Comparison of ENCODE assay signal across 19 cellular contexts in genomic region chr9:77808750-77809079, GRCh38.
DNase-seq lines count a peak whose midpoint lies in the region; ATAC-seq and TF ChIP-seq lines count a peak whose summit lies in the region.
"Had no signal": no experiment of that assay in that cellular context is flagged by ENCODE, and none has a peak within 500 bp of the region (broad histone marks: within the 10 kb centered on the region; RNA-seq: fewer than 3 reads in every experiment).

No MANE protein-coding gene starts in this region.

- peak overlapping the region; percentile 78 for H3K27ac Mint-ChIP-seq in activated naive CD4-positive, alpha-beta T cell treated with anti-CD3 and anti-CD28 coated beads, Interleukin-2, amount 10 ng/mL, durations not matched to agents 7 days and 5 days
- no peak overlapping the region for H3K27ac Mint-ChIP-seq in activated naive CD4-positive, alpha-beta T cell treated with anti-CD3 and anti-CD28 coated beads for 36 hours
- H3K27ac Mint-ChIP-seq: nephron; stimulated activated naive CD8-positive, alpha-beta T cell treated with anti-CD3 and anti-CD28 coated beads, Interleukin-15, amount 100 ng/mL, for 72 hours had no signal

- intact Hi-C loops in activated naive CD4-positive, alpha-beta T cell treated with anti-CD3 and anti-CD28 coated beads for 36 hours (cut with micrococcal nuclease) = no loop called here
- intact Hi-C loops in mammary epithelial cell (cut with micrococcal nuclease) = loop anchor here (10.0 kb wide), 1 partner anchor 226 kb away; the partner anchor contains the start of gene GNAQ
- intact Hi-C loops in transverse colon (cut with DNase I; ENCODE audit: low total_unique reads) = no loop called here

- dilution Hi-C loops in mammary epithelial cell (cut with HindIII; ENCODE audit: low sequenced_read_pairs) = no loop called here

- no peaks in the 10 kb centered on the region for H3K9me3 Mint-ChIP-seq in activated naive CD4-positive, alpha-beta T cell treated with anti-CD3 and anti-CD28 coated beads, Interleukin-2, amount 10 ng/mL, durations not matched to agents 7 days and 5 days
- H3K9me3 Mint-ChIP-seq in activated naive CD4-positive, alpha-beta T cell treated with anti-CD3 and anti-CD28 coated beads for 36 hours = no peaks in the 10 kb centered on the region
- H3K9me3 Mint-ChIP-seq: nephron; stimulated activated naive CD8-positive, alpha-beta T cell treated with anti-CD3 and anti-CD28 coated beads, Interleukin-15, amount 100 ng/mL, for 72 hours had no signal

- H3K79me2 ChIP-seq in mammary epithelial cell (ENCODE audit: insufficient read depth, low read length) = peaks cover 17% of the 10 kb centered on the region

- H3K27me3 ChIP-seq in mammary epithelial cell (ENCODE audit: insufficient read depth, low read length) (no peaks in the 10 kb centered on the region), transverse colon (no peaks in the 10 kb centered on the region)
- H3K27me3 ChIP-seq: MG63, Peyer's patch, spleen had no signal

- no TSS peak for BruUV-seq in mammary epithelial cell (replicated peaks; lab: Mats Ljungman, UMichigan)

- H3K36me3 Mint-ChIP-seq in activated naive CD4-positive, alpha-beta T cell treated with anti-CD3 and anti-CD28 coated beads, Interleukin-2, amount 10 ng/mL, durations not matched to agents 7 days and 5 days = peaks cover 46% of the 10 kb centered on the region
- peaks cover 27% of the 10 kb centered on the region for H3K36me3 Mint-ChIP-seq in activated naive CD4-positive, alpha-beta T cell treated with anti-CD3 and anti-CD28 coated beads for 36 hours (ENCODE audit: low read depth)

- TF ChIP-seq CTCF in NB4 (IDR thresholded peaks at IDR 0.05; ENCODE audit: low read depth, low read length) (no peak), mammary epithelial cell (conservative IDR thresholded peaks at IDR 0.05 in 1 of 2, IDR thresholded peaks at IDR 0.05 in 1 of 2; ENCODE audit: extremely low read depth in 1 of 2, insufficient read depth in 1 of 2, low read depth in 1 of 2, low read length in 2 of 2) (no peak), transverse colon (IDR thresholded peaks at IDR 0.05) (no peak)

- WGBS in mammary epithelial cell (ENCODE audit: low coverage, missing lambda C conversion rate) = 55% methylated on average over 2 of the region's 2 CpGs
- 38 to 69% methylated on average over 2 of the region's 2 CpGs for WGBS in transverse colon (ENCODE audit: low coverage in 1 of 2), 2 donors

- H3K4me1 Mint-ChIP-seq in activated naive CD4-positive, alpha-beta T cell treated with anti-CD3 and anti-CD28 coated beads, Interleukin-2, amount 10 ng/mL, durations not matched to agents 7 days and 5 days = peaks cover 21% of the 10 kb centered on the region
- peaks cover 22% of the 10 kb centered on the region for H3K4me1 Mint-ChIP-seq in activated naive CD4-positive, alpha-beta T cell treated with anti-CD3 and anti-CD28 coated beads for 36 hours (ENCODE audit: low read depth)

- no peaks in the 10 kb centered on the region for H3K27me3 Mint-ChIP-seq in activated naive CD4-positive, alpha-beta T cell treated with anti-CD3 and anti-CD28 coated beads, Interleukin-2, amount 10 ng/mL, durations not matched to agents 7 days and 5 days
- no peaks in the 10 kb centered on the region for H3K27me3 Mint-ChIP-seq in activated naive CD4-positive, alpha-beta T cell treated with anti-CD3 and anti-CD28 coated beads for 36 hours (ENCODE audit: low read depth)
- H3K27me3 Mint-ChIP-seq: progenitor cell of endocrine pancreas; stimulated activated naive CD8-positive, alpha-beta T cell treated with anti-CD3 and anti-CD28 coated beads, Interleukin-15, amount 100 ng/mL, for 72 hours had no signal

- DNase-seq in activated naive CD4-positive, alpha-beta T cell treated with anti-CD3 and anti-CD28 coated beads, Interleukin-2, amount 10 ng/mL, durations not matched to agents 7 days and 5 days = no peak
- no peak for DNase-seq in activated naive CD4-positive, alpha-beta T cell treated with anti-CD3 and anti-CD28 coated beads for 36 hours
- DNase-seq in NB4 (ENCODE audit: low read depth) (peak; percentile 41), mammary epithelial cell (peak; percentile 20), transverse colon (no peak), SKM-1 (lab: John Stamatoyannopoulos, UW; ENCODE audit: unreplicated experiment) (no peak), foreskin melanocyte (no peak)
- DNase-seq: activated CD4-positive, alpha-beta T cell treated with anti-CD3 and anti-CD28 coated beads, Interleukin-2, amount 50 U/mL, for 1 hour; aorta; MG63; NCI-H2081 treated with DMSO at 0.1 percent for 48 hours; NCI-H69; Peyer's patch; spleen; stimulated activated naive CD8-positive, alpha-beta T cell treated with anti-CD3 and anti-CD28 coated beads, Interleukin-15, amount 100 ng/mL, for 72 hours had no signal

- no peaks in the 10 kb centered on the region for H4K20me1 ChIP-seq in mammary epithelial cell (ENCODE audit: insufficient read depth, low read length)

- no peaks in the 10 kb centered on the region for H3K9me3 ChIP-seq in mammary epithelial cell (replicated peaks; ENCODE audit: insufficient read depth, low read length)
- H3K9me3 ChIP-seq in transverse colon = no peaks in the 10 kb centered on the region
- H3K9me3 ChIP-seq: MG63, Peyer's patch, spleen had no signal

- H3K4me1 ChIP-seq in mammary epithelial cell (ENCODE audit: insufficient read depth, low read length) (peaks cover 39% of the 10 kb centered on the region), transverse colon (peaks cover 4 to 41% (median 26%) of the 10 kb centered on the region in 4 donors)

- H3K27ac ChIP-seq in mammary epithelial cell (ENCODE audit: insufficient read depth, low read depth, low read length) (no peak overlapping the region), transverse colon (peak overlapping the region in 3 of 4 donors; percentile 64 to 72 (median 65))
- H3K27ac ChIP-seq: Peyer's patch had no signal

- in situ Hi-C loops in mammary epithelial cell (cut with MboI; ENCODE audit: low sequenced_read_pairs in 2 of 2) (no loop called here), transverse colon (cut with MboI; ENCODE audit: low pct_ligation_motif_present in 1 of 4, low pct_unique_long_range_greater_than_20kb in 1 of 4, low sequenced_read_pairs in 3 of 4) (no loop called here)

- H3K9ac ChIP-seq in mammary epithelial cell (ENCODE audit: insufficient read depth, low read length) = no peak overlapping the region

- CTCF ChIA-PET in activated naive CD4-positive, alpha-beta T cell treated with anti-CD3 and anti-CD28 coated beads, Interleukin-2, amount 10 ng/mL, durations not matched to agents 7 days and 5 days (lab: Charles Lee) = no interaction called here
- CTCF ChIA-PET in activated naive CD4-positive, alpha-beta T cell treated with anti-CD3 and anti-CD28 coated beads for 36 hours (lab: Charles Lee) = interaction anchor here (0.6 to 0.7 kb wide), 2 partner anchors 90 to 178 kb away, joined by 3 read pairs; no protein-coding TSS in a partner anchor
- CTCF ChIA-PET in mammary epithelial cell (lab: Charles Lee; ENCODE audit: low non-redundant PET) = no interaction called here

- TF ChIP-seq POLR2A in NB4 (IDR thresholded peaks at IDR 0.05; ENCODE audit: extremely low read depth, insufficient read length) (no peak), transverse colon (IDR thresholded peaks at IDR 0.05) (no peak)

- no peak for TF ChIP-seq EP300 in transverse colon (IDR thresholded peaks at IDR 0.05; ENCODE audit: low read depth)

- H3K4me2 ChIP-seq in mammary epithelial cell (ENCODE audit: insufficient read depth, low read depth, low read length) = no peak overlapping the region

- ATAC-seq in GM21528 (IDR thresholded peaks at IDR 0.05; ENCODE audit: low FRiP score, unreplicated experiment) = no peak
- ATAC-seq: stimulated activated naive CD8-positive, alpha-beta T cell treated with anti-CD3 and anti-CD28 coated beads, Interleukin-15, amount 100 ng/mL, for 72 hours had no signal

- H3K4me3 ChIP-seq in NB4 (ENCODE audit: low read depth, low read length) = no peak overlapping the region
- H3K4me3 ChIP-seq in mammary epithelial cell (replicated peaks in 1 of 3; ENCODE audit: insufficient read depth in 1 of 3, low read depth in 2 of 3, low read length in 3 of 3) = no peak overlapping the region
- H3K4me3 ChIP-seq in transverse colon = no peak overlapping the region
- H3K4me3 ChIP-seq: lung, MG63, Peyer's patch, spleen had no signal

- no peak overlapping the region for H2AFZ ChIP-seq in mammary epithelial cell (ENCODE audit: low read depth, low read length)

- H3K36me3 ChIP-seq in mammary epithelial cell (ENCODE audit: insufficient read depth, low read length) (no peaks in the 10 kb centered on the region), transverse colon (no peaks in the 10 kb centered on the region)
- H3K36me3 ChIP-seq: Peyer's patch had no signal

- no peak overlapping the region for H3K4me3 Mint-ChIP-seq in activated naive CD4-positive, alpha-beta T cell treated with anti-CD3 and anti-CD28 coated beads, Interleukin-2, amount 10 ng/mL, durations not matched to agents 7 days and 5 days
- no peak overlapping the region for H3K4me3 Mint-ChIP-seq in activated naive CD4-positive, alpha-beta T cell treated with anti-CD3 and anti-CD28 coated beads for 36 hours
- H3K4me3 Mint-ChIP-seq: nephron; stimulated activated naive CD8-positive, alpha-beta T cell treated with anti-CD3 and anti-CD28 coated beads, Interleukin-15, amount 100 ng/mL, for 72 hours had no signal

Comparison
In these comparisons a context has a peak if more than half of its experiments do, and no peak if none do; other contexts are left out.
1. DNase-seq: peak in NB4 (single experiment) and mammary epithelial cell (single experiment); none in activated naive CD4-positive, alpha-beta T cell treated with anti-CD3 and anti-CD28 coated beads, Interleukin-2, amount 10 ng/mL, durations not matched to agents 7 days and 5 days (single experiment), activated naive CD4-positive, alpha-beta T cell treated with anti-CD3 and anti-CD28 coated beads for 36 hours (single experiment), transverse colon (single experiment), SKM-1 (single experiment) and foreskin melanocyte (single experiment).